27 cellular contexts compared by ENCODE assay signal in the genomic region with DNA sequence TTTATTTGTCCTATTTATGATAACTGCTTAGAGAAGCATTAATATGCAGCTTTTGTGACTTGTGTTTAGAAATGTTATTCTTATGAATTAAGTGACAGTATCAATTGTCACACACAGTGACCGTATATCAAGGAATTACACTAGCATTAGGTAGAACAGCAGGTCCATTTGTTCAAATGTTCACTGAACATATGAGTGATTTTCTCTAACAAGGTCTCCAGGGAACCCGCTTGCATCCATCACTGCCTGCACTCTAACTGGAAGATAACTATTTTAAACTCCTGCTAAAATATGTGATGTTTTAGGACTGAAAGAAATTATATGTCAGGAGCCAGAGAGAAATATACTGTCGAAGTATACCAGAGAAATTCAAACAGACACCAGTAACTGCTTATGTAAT.
"Had no signal": no experiment of that assay in that cellular context is flagged by ENCODE, and none has a peak within 500 bp of the region (broad histone marks: within the 10 kb centered on the region; RNA-seq: fewer than 3 reads in every experiment).

No MANE protein-coding gene starts in this region.

- ATAC-seq: left colon; left lung; lower lobe of right lung; natural killer cell; sciatic nerve; stimulated activated naive B cell treated with anti-CD40 and anti-IgM and Interleukin-4, amounts not matched to agents 10 μg/mL and 1 μg/mL and 100 μg/mL, for 72 hours; stimulated activated naive CD8-positive, alpha-beta T cell treated with anti-CD3 and anti-CD28 coated beads, Interleukin-15, Interleukin-2, amounts not matched to agents 100 U/mL and 50 U/mL, for 24 hours had no signal

- H3K27ac ChIP-seq: left lung, lower lobe of right lung, ovary, right atrium auricular region, skin epidermis, stomach, testis, thyroid gland, transverse colon, upper lobe of left lung, vagina had no signal

- H3K4me3 ChIP-seq: left lung, lower lobe of right lung, ovary, right atrium auricular region, skin epidermis, stomach, testis, thyroid gland, transverse colon, upper lobe of left lung, vagina had no signal

- H3K27me3 ChIP-seq: left lung, ovary, right atrium auricular region, stomach, testis, thyroid gland, transverse colon, upper lobe of left lung, vagina had no signal

- FAIRE-seq: islet of Langerhans had no signal

- H3K4me1 ChIP-seq: left lung, lower lobe of right lung, right atrium auricular region, stomach, testis, thyroid gland, transverse colon, upper lobe of left lung, vagina had no signal

- H3K36me3 ChIP-seq: left lung, lower lobe of right lung, ovary, right atrium auricular region, stomach, thyroid gland, transverse colon, upper lobe of left lung, vagina had no signal

- DNase-seq: immature natural killer cell; kidney; left colon; left lung; lower lobe of right lung; mammary epithelial cell; mesenchymal stem cell; naive B cell; natural killer cell; nephron progenitor cell; ovary; stimulated activated CD4-positive, alpha-beta T cell treated with anti-CD3 and anti-CD28 coated beads, Interleukin-12 subunit alpha, Interleukin-12 subunit beta, amount 100 ng/mL, for 4 hours; stimulated activated CD4-positive, alpha-beta T cell treated with anti-CD3 and anti-CD28 coated beads, Interleukin-15, amount 100 ng/mL, for 24 hours; stimulated activated CD4-positive, alpha-beta T cell treated with anti-CD3 and anti-CD28 coated beads, Interleukin-2, amount 100 ng/mL, for 24 hours; stimulated activated CD4-positive, alpha-beta T cell treated with anti-CD3 and anti-CD28 coated beads, Interleukin-4, amount 100 ng/mL, for 1 hour; stimulated activated naive B cell treated with anti-CD40 and anti-IgM and Interleukin-4, amounts not matched to agents 10 μg/mL and 1 μg/mL and 100 μg/mL, for 72 hours; stimulated activated naive CD8-positive, alpha-beta T cell treated with anti-CD3 and anti-CD28 coated beads, Interleukin-15, Interleukin-2, amounts not matched to agents 100 U/mL and 50 U/mL, for 24 hours; stomach; testis; thyroid gland; transverse colon; upper lobe of left lung had no signal

- H3K9me3 ChIP-seq: left lung, lower lobe of right lung, ovary, right atrium auricular region, stomach, testis, thyroid gland, transverse colon, upper lobe of left lung, vagina had no signal
